ENCODE assay signal across 2 cellular contexts in the genomic region with DNA sequence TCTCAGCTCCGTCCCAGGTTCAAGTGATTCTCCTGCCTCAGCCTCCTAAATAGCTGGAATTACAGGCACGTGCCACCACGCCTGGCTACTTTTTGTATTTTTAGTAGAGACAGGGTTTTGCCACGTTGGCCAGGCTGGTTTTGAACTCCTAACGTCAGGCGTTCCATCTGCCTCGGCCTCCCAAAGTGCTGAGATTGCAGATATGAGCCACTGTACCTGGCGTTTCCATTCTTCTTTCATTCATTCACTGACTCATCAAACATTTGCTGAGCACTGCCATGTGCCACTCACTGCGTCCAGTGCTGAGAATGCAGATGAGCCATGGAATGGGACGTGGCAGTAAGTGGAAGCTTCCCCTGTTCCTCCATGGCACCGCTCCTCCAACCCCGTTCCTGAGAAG.
TF ChIP-seq lines count a peak whose summit lies in the region.

No MANE protein-coding gene starts in this region.

TF ChIP-seq in IMR-90, 13 proteins besides CTCF, POLR2A, EP300 and RAD21:
- peak; percentile 44 for TF ChIP-seq MAFK (IDR thresholded peaks at IDR 0.05; ENCODE audit: low read depth, low read length)

TF ChIP-seq in HepG2, 621 proteins besides CTCF, POLR2A, EP300 and RAD21:
- TF ChIP-seq MAFF (IDR thresholded peaks at IDR 0.05; ENCODE audit: low read depth, low read length) (peak; percentile 76), MAFK (conservative IDR thresholded peaks at IDR 0.05 in 1 of 2, IDR thresholded peaks at IDR 0.05 in 1 of 2; ENCODE audit: low read length in 2 of 2) (peak; percentile 78 to 85)
TF ChIP-seq in HepG2: peak in this region for 2; not testable (repeated sequence) for 619.
